In genomic region chr19:1847348-1847683, GRCh38 we compare ENCODE assay signal across 1 cellular context.
TF ChIP-seq lines count a peak whose summit lies in the region.

No MANE protein-coding gene starts in this region.

TF ChIP-seq in IMR-90, 13 proteins besides CTCF, POLR2A, EP300 and RAD21:
- TF ChIP-seq ELK1 (IDR thresholded peaks at IDR 0.05; ENCODE audit: borderline replicate concordance, low read depth, low read length), result no peak
- no peak for TF ChIP-seq MXI1 (IDR thresholded peaks at IDR 0.05; ENCODE audit: borderline replicate concordance, low read depth, low read length)
- no peak for TF ChIP-seq RCOR1 (IDR thresholded peaks at IDR 0.05; ENCODE audit: insufficient replicate concordance, low read length)
- no peak for TF ChIP-seq BHLHE40 (IDR thresholded peaks at IDR 0.05; ENCODE audit: low read depth, low read length)
- no peak for TF ChIP-seq SMC3 (IDR thresholded peaks at IDR 0.05; ENCODE audit: low read depth, low read length)
- no peak for TF ChIP-seq MAZ (IDR thresholded peaks at IDR 0.05; ENCODE audit: borderline replicate concordance, low read depth, low read length)
- no peak for TF ChIP-seq NFE2L2 (IDR thresholded peaks at IDR 0.05; ENCODE audit: low read depth, low read length)
- no peak for TF ChIP-seq CEBPB (IDR thresholded peaks at IDR 0.05; ENCODE audit: low read depth, low read length)
- TF ChIP-seq RFX5 (IDR thresholded peaks at IDR 0.05; ENCODE audit: low read depth, low read length), result no peak
